ENCODE assay signal across 1 cellular context in genomic region chr3:8503871-8504610, GRCh38.
TF ChIP-seq lines count a peak whose summit lies in the region.

No MANE protein-coding gene starts in this region.

TF ChIP-seq in SK-N-SH treated with all-trans-retinoic acid at 6 μM for 48 hours, 23 proteins besides CTCF, POLR2A, EP300 and RAD21:
- no peak for TF ChIP-seq TSHZ2 (CRISPR knock-in tag; IDR thresholded peaks at IDR 0.05)
